ENCODE assay signal across 19 cellular contexts in the genomic region with DNA sequence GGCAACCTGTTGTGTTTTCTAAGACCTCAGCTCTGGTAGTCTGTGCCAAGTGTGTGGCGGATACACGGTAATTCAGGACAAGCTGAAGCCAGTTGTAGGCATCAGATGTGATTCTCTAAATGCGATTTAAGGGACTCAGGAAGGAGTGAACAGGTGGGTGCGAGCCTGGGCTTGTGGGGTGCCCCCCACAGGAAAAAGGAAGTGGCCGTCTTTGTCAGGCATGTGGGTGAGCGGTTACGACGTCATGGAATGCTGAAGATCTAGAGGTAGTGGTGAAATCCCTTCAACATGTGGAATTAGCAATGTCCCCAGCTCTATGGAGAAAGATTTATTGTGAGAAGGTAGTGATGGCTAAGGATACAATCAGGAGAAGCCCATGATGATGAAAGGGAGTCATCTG.
DNase-seq lines count a peak whose midpoint lies in the region; ATAC-seq and TF ChIP-seq lines count a peak whose summit lies in the region.
"Had no signal": no experiment of that assay in that cellular context is flagged by ENCODE, and none has a peak within 500 bp of the region (broad histone marks: within the 10 kb centered on the region; RNA-seq: fewer than 3 reads in every experiment).

No MANE protein-coding gene starts in this region.

- CTCF ChIA-PET in activated CD4-positive, alpha-beta T cell treated with anti-CD3 and anti-CD28 coated beads, Interleukin-2, amount 10 ng/mL, durations not matched to agents 7 days and 5 days (lab: Charles Lee) = no interaction called here

- H3K4me3 Mint-ChIP-seq in activated CD4-positive, alpha-beta T cell treated with anti-CD3 and anti-CD28 coated beads, Interleukin-2, amount 10 ng/mL, durations not matched to agents 7 days and 5 days = no peak overlapping the region
- H3K4me3 Mint-ChIP-seq in activated naive CD8-positive, alpha-beta T cell = peak overlapping the region; percentile 38
- H3K4me3 Mint-ChIP-seq: CD4-positive, alpha-beta T cell; HFFc6 had no signal

- H3K36me3 ChIP-seq in heart right ventricle = no peaks in the 10 kb centered on the region
- H3K36me3 ChIP-seq: SJCRH30, uterus had no signal

- no peak for TF ChIP-seq CTCF in heart right ventricle (IDR thresholded peaks at IDR 0.05)

- no peaks in the 10 kb centered on the region for H3K9me3 ChIP-seq in heart right ventricle
- H3K9me3 ChIP-seq: SJCRH30, uterus had no signal

- peaks cover 0 to 52% (median 31%) of the 10 kb centered on the region in 7 donors for H3K27me3 ChIP-seq in heart right ventricle
- H3K27me3 ChIP-seq: SJCRH30, uterus had no signal

- 66 to 67% methylated on average over 8 of the region's 8 CpGs for WGBS in heart right ventricle, 2 donors

- POLR2A ChIA-PET in activated CD4-positive, alpha-beta T cell treated with anti-CD3 and anti-CD28 coated beads, Interleukin-2, amount 10 ng/mL, durations not matched to agents 7 days and 5 days (lab: Charles Lee) = no interaction called here

- no peak overlapping the region for H3K27ac Mint-ChIP-seq in activated CD4-positive, alpha-beta T cell treated with anti-CD3 and anti-CD28 coated beads, Interleukin-2, amount 10 ng/mL, durations not matched to agents 7 days and 5 days
- peak overlapping the region; percentile 82 for H3K27ac Mint-ChIP-seq in activated naive CD8-positive, alpha-beta T cell
- H3K27ac Mint-ChIP-seq: CD4-positive, alpha-beta T cell; HFFc6 had no signal

- H3K36me3 Mint-ChIP-seq in activated CD4-positive, alpha-beta T cell treated with anti-CD3 and anti-CD28 coated beads, Interleukin-2, amount 10 ng/mL, durations not matched to agents 7 days and 5 days (ENCODE audit: low read depth) = no peaks in the 10 kb centered on the region
- H3K36me3 Mint-ChIP-seq in activated naive CD8-positive, alpha-beta T cell = no peaks in the 10 kb centered on the region

- peaks cover 16% of the 10 kb centered on the region for H3K4me1 Mint-ChIP-seq in activated CD4-positive, alpha-beta T cell treated with anti-CD3 and anti-CD28 coated beads, Interleukin-2, amount 10 ng/mL, durations not matched to agents 7 days and 5 days
- H3K4me1 Mint-ChIP-seq in activated naive CD8-positive, alpha-beta T cell (ENCODE audit: low read depth) = peaks cover 25% of the 10 kb centered on the region

- DNase-seq in activated T-cell treated with anti-CD3 and anti-CD28 coated beads for 24 hours (ENCODE audit: low read depth) (peak; percentile 8), posterior cingulate gyrus (no peak), heart right ventricle (no peak), iPS-NIHi11 (ENCODE audit: low spot score) (no peak)
- DNase-seq in activated T-cell treated with anti-CD3 and anti-CD28 coated beads, Interleukin-2, amount 50 U/mL, for 1 hour = no peak
- peak; percentile 11 for DNase-seq in activated CD4-positive, alpha-beta T cell treated with anti-CD3 and anti-CD28 coated beads, Interleukin-2, amount 10 ng/mL, durations not matched to agents 7 days and 5 days
- DNase-seq in stimulated activated CD8-positive, alpha-beta memory T cell treated with anti-CD3 and anti-CD28 coated beads, Interleukin-7, amount 100 ng/mL, for 48 hours (ENCODE audit: extremely low read depth in 1 of 2, low read depth in 1 of 2) = peak; percentile 27 to 47
- DNase-seq: anterior cingulate cortex; CD4-positive, alpha-beta T cell; DMS79; HFFc6; hypothalamus; NCI-H2029; NCI-H524 treated with DMSO at 0.1 percent for 48 hours; occipital lobe; SJCRH30; uterus had no signal

- H3K4me1 ChIP-seq in heart right ventricle = no peaks in the 10 kb centered on the region
- H3K4me1 ChIP-seq: SJCRH30, uterus had no signal

- ATAC-seq in heart right ventricle = no peak
- ATAC-seq: sciatic nerve had no signal

- intact Hi-C loops in posterior cingulate gyrus (cut with DNase I) = no loop called here
- intact Hi-C loops in heart right ventricle (cut with DNase I) = loop anchor here in 4 of 10 donors (5.0 to 10.0 kb wide), 3 partner anchors 191 to 196 kb away; no protein-coding TSS in a partner anchor

- no peaks in the 10 kb centered on the region for H3K27me3 Mint-ChIP-seq in activated CD4-positive, alpha-beta T cell treated with anti-CD3 and anti-CD28 coated beads, Interleukin-2, amount 10 ng/mL, durations not matched to agents 7 days and 5 days
- peaks cover 7% of the 10 kb centered on the region for H3K27me3 Mint-ChIP-seq in activated naive CD8-positive, alpha-beta T cell

- no peak overlapping the region for H3K4me3 ChIP-seq in heart right ventricle
- H3K4me3 ChIP-seq: SJCRH30, uterus had no signal

- H3K27ac ChIP-seq in heart right ventricle = no peak overlapping the region
- H3K27ac ChIP-seq: SJCRH30, uterus had no signal

- peaks cover 2% of the 10 kb centered on the region for H3K9me3 Mint-ChIP-seq in activated CD4-positive, alpha-beta T cell treated with anti-CD3 and anti-CD28 coated beads, Interleukin-2, amount 10 ng/mL, durations not matched to agents 7 days and 5 days
- H3K9me3 Mint-ChIP-seq in activated naive CD8-positive, alpha-beta T cell (ENCODE audit: low read depth) = no peaks in the 10 kb centered on the region
- H3K9me3 Mint-ChIP-seq: CD4-positive, alpha-beta T cell had no signal

Comparison
In these comparisons a context has a peak if more than half of its experiments do, and no peak if none do; other contexts are left out.
1. DNase-seq: peak in activated T-cell treated with anti-CD3 and anti-CD28 coated beads for 24 hours (single experiment), activated CD4-positive, alpha-beta T cell treated with anti-CD3 and anti-CD28 coated beads, Interleukin-2, amount 10 ng/mL, durations not matched to agents 7 days and 5 days (single experiment) and stimulated activated CD8-positive, alpha-beta memory T cell treated with anti-CD3 and anti-CD28 coated beads, Interleukin-7, amount 100 ng/mL, for 48 hours (2 of 2); none in activated T-cell treated with anti-CD3 and anti-CD28 coated beads, Interleukin-2, amount 50 U/mL, for 1 hour (single experiment), posterior cingulate gyrus (0 of 10), heart right ventricle (0 of 2) and iPS-NIHi11 (single experiment).